Comparison of ENCODE assay signal across 8 cellular contexts in genomic region chr2:239293450-239294430, GRCh38.
A peak's percentile ranks its signal among the peaks of the same experiment; 100 is the strongest.
DNase-seq lines count a peak whose midpoint lies in the region; ATAC-seq lines count a peak whose summit lies in the region.

No MANE protein-coding gene starts in this region.

- H3K27me3 ChIP-seq in H7 (ENCODE audit: control insufficient read depth, insufficient read depth, low read length) = no peaks in the 10 kb centered on the region

- peaks cover 59% of the 10 kb centered on the region for H3K4me1 Mint-ChIP-seq in T-helper 17 cell

- ATAC-seq in GM21390 (IDR thresholded peaks at IDR 0.05; ENCODE audit: unreplicated experiment) = peak; percentile 60
- ATAC-seq in T-helper 17 cell = peak; percentile 64
- no peak for ATAC-seq in HG03521 (IDR thresholded peaks at IDR 0.05; ENCODE audit: unreplicated experiment)

- no peak overlapping the region for H3K4me3 ChIP-seq in H7 (ENCODE audit: insufficient read depth, low read depth, low read length)

- H3K36me3 Mint-ChIP-seq in T-helper 17 cell (ENCODE audit: low read depth) = no peaks in the 10 kb centered on the region

- H3K27me3 Mint-ChIP-seq in T-helper 17 cell = no peaks in the 10 kb centered on the region

- H3K4me3 Mint-ChIP-seq in T-helper 17 cell = peak overlapping the region; percentile 92

- H3K27ac Mint-ChIP-seq in T-helper 17 cell = peak overlapping the region; percentile 98

- peak in 2 of 3 donors; percentile 27 to 52 for DNase-seq in T-helper 17 cell
- DNase-seq in effector CD4-positive, alpha-beta T cell = peak; percentile 35
- peak; percentile 63 to 73 for DNase-seq in stimulated activated CD4-positive, alpha-beta T cell treated with anti-CD3 and anti-CD28 coated beads, Interleukin-2, amount 100 ng/mL, for 24 hours
- DNase-seq in H7 = no peak
- DNase-seq in NCI-H2029 treated with DMSO at 0.1 percent for 48 hours (lab: John Stamatoyannopoulos, UW) = no peak
- no peak for DNase-seq in SK-N-DZ (ENCODE audit: low spot score)

- no peaks in the 10 kb centered on the region for H3K36me3 ChIP-seq in H7 (replicated peaks; ENCODE audit: control insufficient read depth, insufficient read depth, low read length)

- H3K9me3 ChIP-seq in T-helper 17 cell (ENCODE audit: control insufficient read depth, low read length, poor library complexity, severe bottlenecking) = no peaks in the 10 kb centered on the region

Comparison
In these comparisons a context has a peak if more than half of its experiments do, and no peak if none do; other contexts are left out.
1. DNase-seq: peak in T-helper 17 cell (2 of 3), effector CD4-positive, alpha-beta T cell (single experiment) and stimulated activated CD4-positive, alpha-beta T cell treated with anti-CD3 and anti-CD28 coated beads, Interleukin-2, amount 100 ng/mL, for 24 hours (2 of 2); none in H7 (single experiment), NCI-H2029 treated with DMSO at 0.1 percent for 48 hours (single experiment) and SK-N-DZ (single experiment).